1 cellular context compared by ENCODE assay signal in the genomic region with DNA sequence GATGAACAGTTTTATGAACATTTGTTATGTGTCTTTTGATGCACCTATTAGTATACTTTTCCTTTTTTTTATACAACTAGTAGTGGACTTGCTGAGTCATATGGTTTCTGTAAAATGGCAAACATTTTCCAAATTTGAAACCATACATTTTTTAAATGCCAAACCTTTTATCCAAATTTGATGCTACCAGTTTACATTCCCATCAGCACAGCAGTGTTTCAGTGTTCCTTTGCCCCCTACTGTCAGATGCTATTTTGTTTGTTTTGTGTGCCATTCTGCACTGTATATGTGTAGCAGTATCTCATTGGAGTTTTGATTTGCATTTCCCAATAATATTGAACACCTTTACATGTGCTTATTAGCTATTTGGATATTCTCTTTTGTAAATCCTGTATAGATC.
TF ChIP-seq lines count a peak whose summit lies in the region.

No MANE protein-coding gene starts in this region.

TF ChIP-seq in SK-N-SH treated with all-trans-retinoic acid at 6 μM for 48 hours, 23 proteins besides CTCF, POLR2A, EP300 and RAD21 (continued from another document):
- TF ChIP-seq TSHZ2 (CRISPR knock-in tag; IDR thresholded peaks at IDR 0.05) (no peak), ISL1 (CRISPR knock-in tag; IDR thresholded peaks at IDR 0.05) (no peak), OSR1 (CRISPR knock-in tag; IDR thresholded peaks at IDR 0.05) (no peak), ZNF70 (CRISPR knock-in tag; IDR thresholded peaks at IDR 0.05) (no peak), ARNTL (CRISPR knock-in tag; IDR thresholded peaks at IDR 0.05; ENCODE audit: borderline replicate concordance, low read depth) (no peak)
